1 cellular context compared by ENCODE assay signal in the genomic region with DNA sequence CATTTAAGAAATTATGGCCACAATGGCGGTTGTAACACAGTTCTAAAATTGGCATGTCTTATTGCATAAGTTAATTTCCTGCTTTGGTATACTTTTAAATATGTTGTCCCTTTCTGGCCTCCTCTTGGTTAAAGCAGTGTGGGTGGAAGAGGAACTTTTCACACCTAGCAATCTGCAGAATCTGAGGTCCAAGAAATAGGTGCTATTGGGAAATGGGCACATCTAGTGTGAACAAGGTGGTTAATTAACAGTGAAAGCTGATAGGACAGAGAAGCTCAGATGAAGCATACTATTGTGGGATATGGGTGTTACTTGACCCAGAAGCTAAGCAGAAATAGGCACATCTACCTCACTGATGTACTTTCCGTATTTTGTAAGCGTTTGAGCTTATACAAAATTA.
TF ChIP-seq lines count a peak whose summit lies in the region.

No MANE protein-coding gene starts in this region.

TF ChIP-seq in GM23338, 12 proteins besides CTCF, POLR2A, EP300 and RAD21:
- TF ChIP-seq ZNF462 (CRISPR knock-in tag; IDR thresholded peaks at IDR 0.05) (no peak), JUNB (IDR thresholded peaks at IDR 0.05; ENCODE audit: unreplicated experiment) (no peak)
TF ChIP-seq in GM23338: peak in this region for 0.
